In genomic region chr22:46432164-46433068, GRCh38 we compare ENCODE assay signal across 9 cellular contexts.
DNase-seq lines count a peak whose midpoint lies in the region; ATAC-seq and TF ChIP-seq lines count a peak whose summit lies in the region.
"Had no signal": no experiment of that assay in that cellular context is flagged by ENCODE, and none has a peak within 500 bp of the region (broad histone marks: within the 10 kb centered on the region; RNA-seq: fewer than 3 reads in every experiment).

No MANE protein-coding gene starts in this region.

- H3K27me3 ChIP-seq in endodermal cell (ENCODE audit: control insufficient read depth, insufficient read depth, low read length, poor library complexity, severe bottlenecking) (no peaks in the 10 kb centered on the region), foreskin keratinocyte (no peaks in the 10 kb centered on the region)

- H3K27ac Mint-ChIP-seq in endodermal cell, result peak overlapping the region; percentile 42

- peaks cover 8% of the 10 kb centered on the region for H3K36me3 ChIP-seq in endodermal cell (ENCODE audit: control insufficient read depth, insufficient read depth, low read length)

- H3K9ac ChIP-seq in endodermal cell (ENCODE audit: extremely low read depth, low read length, poor library complexity, severe bottlenecking), result no peak overlapping the region

- TF ChIP-seq CTCF in GM13977 (IDR thresholded peaks at IDR 0.05; ENCODE audit: extremely low read depth, insufficient read depth, missing control alignments) (no peak), WI38 (IDR thresholded peaks at IDR 0.05; ENCODE audit: low read depth, low read length) (no peak), endodermal cell (conservative IDR thresholded peaks at IDR 0.05) (no peak), foreskin keratinocyte (conservative IDR thresholded peaks at IDR 0.05) (no peak)

- H3K27ac ChIP-seq in endodermal cell (ENCODE audit: low read depth, low read length) (no peak overlapping the region), foreskin keratinocyte (no peak overlapping the region)
- H3K27ac ChIP-seq: epithelial cell of prostate had no signal

- no peak for ATAC-seq in HG02678 (IDR thresholded peaks at IDR 0.05; ENCODE audit: unreplicated experiment)
- ATAC-seq in HG03095 (IDR thresholded peaks at IDR 0.05; ENCODE audit: unreplicated experiment), result no peak
- no peak for ATAC-seq in foreskin keratinocyte

- H3K27me3 Mint-ChIP-seq in endodermal cell (ENCODE audit: insufficient read depth), result no peaks in the 10 kb centered on the region

- H3K4me3 ChIP-seq in WI38 (ENCODE audit: low read depth, low read length), result peak overlapping the region; percentile 38
- no peak overlapping the region for H3K4me3 ChIP-seq in endodermal cell (ENCODE audit: low read length)

- no peak overlapping the region for H3K4me3 Mint-ChIP-seq in endodermal cell

- no peaks in the 10 kb centered on the region for H3K4me1 ChIP-seq in endodermal cell (ENCODE audit: control insufficient read depth, insufficient read depth, low read length)
- H3K4me1 ChIP-seq in foreskin keratinocyte, result peaks cover 6% of the 10 kb centered on the region

- DNase-seq in GM13977 (ENCODE audit: low spot score) (peak; percentile 67), endodermal cell (no peak), foreskin keratinocyte (no peak), COR-L47 (lab: John Stamatoyannopoulos, UW) (no peak)
- peak; percentile 25 for DNase-seq in stimulated activated CD4-positive, alpha-beta T cell treated with anti-CD3 and anti-CD28 coated beads, Interleukin-1b, Interleukin-23, amount 100 ng/mL, for 48 hours

- no peaks in the 10 kb centered on the region for H3K9me3 ChIP-seq in endodermal cell (ENCODE audit: control insufficient read depth, low read length)

- no peaks in the 10 kb centered on the region for H3K4me1 Mint-ChIP-seq in endodermal cell

- WGBS in endodermal cell (ENCODE audit: insufficient coverage in 1 of 2, insufficient read length in 1 of 2), 2 experiments, result 92 to 95% methylated on average over 18 to 25 of the region's 25 CpGs

- no peaks in the 10 kb centered on the region for H3K9me3 Mint-ChIP-seq in endodermal cell

- in situ Hi-C loops in GM13977 (cut with MboI; ENCODE audit: low pct_unique_long_range_greater_than_20kb, low sequenced_read_pairs, unreplicated experiment), result no loop called here

- H3K36me3 Mint-ChIP-seq in endodermal cell (ENCODE audit: low read depth), result peaks cover 35% of the 10 kb centered on the region

Comparison
In these comparisons a context has a peak if more than half of its experiments do, and no peak if none do; other contexts are left out.
1. DNase-seq: peak in GM13977 (single experiment) and stimulated activated CD4-positive, alpha-beta T cell treated with anti-CD3 and anti-CD28 coated beads, Interleukin-1b, Interleukin-23, amount 100 ng/mL, for 48 hours (single experiment); none in endodermal cell (single experiment), foreskin keratinocyte (0 of 2) and COR-L47 (single experiment).